ENCODE assay signal across 8 cellular contexts in the genomic region with DNA sequence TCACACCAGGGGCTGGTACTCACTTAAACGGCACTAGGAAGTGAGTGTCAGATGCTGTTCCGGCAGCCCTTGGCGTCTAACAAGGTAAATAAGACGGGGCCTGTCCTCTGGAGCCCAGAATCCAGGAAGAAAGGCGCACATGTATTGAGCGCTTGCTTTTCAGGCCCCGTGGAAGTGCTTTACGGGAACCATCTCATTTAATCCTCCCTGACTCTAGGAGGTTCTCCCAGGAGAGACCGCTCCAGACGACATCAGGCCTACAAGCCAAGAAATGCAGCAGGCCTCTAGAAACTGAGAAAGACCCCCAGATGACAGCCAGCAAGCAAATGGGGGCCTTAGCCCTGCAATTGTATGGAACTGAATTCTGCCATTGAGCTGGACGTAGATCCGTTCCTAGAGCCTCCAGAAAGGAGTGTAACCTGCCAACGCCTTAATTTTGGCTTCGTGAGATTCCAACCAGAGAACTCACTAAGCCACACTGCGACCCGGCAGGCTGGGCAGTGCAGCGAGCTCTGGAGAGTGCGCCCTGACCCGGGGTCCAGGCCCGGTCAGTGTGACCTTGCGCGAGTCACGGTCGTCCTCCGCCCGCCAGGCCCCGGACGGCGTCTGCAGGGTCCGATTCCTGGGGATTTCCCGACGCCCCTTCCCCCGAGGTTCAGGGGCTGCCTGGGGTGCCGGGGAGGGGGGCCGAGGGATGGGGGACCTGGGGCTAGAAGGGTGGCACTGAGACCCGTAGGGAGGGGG. TPM values are rescaled to one million over a fixed set of nuclear protein-coding genes. Genes with fewer than 3 reads are reported as not detected.
DNase-seq lines count a peak whose midpoint lies in the region; ATAC-seq and TF ChIP-seq lines count a peak whose summit lies in the region.

No MANE protein-coding gene starts in this region.

- peak overlapping the region; percentile 28 to 74 (median 53) for H3K4me3 ChIP-seq in transverse colon

- intact Hi-C loops in transverse colon (cut with DNase I; ENCODE audit: low total_unique reads): no loop called here

- TF ChIP-seq CTCF in WTC11 (IDR thresholded peaks at IDR 0.05) (no peak), transverse colon (IDR thresholded peaks at IDR 0.05) (no peak)

- peaks cover 16% of the 10 kb centered on the region for H3K4me1 Mint-ChIP-seq in activated naive CD4-positive, alpha-beta T cell treated with anti-CD3 and anti-CD28 coated beads, Interleukin-2, amount 10 ng/mL, durations not matched to agents 7 days and 5 days
- H3K4me1 Mint-ChIP-seq in WTC11: peaks cover 12% of the 10 kb centered on the region

- 45 to 92% methylated on average over 2 to 36 of the region's 36 CpGs for WGBS in transverse colon (ENCODE audit: low coverage in 1 of 2), 2 donors

- H3K27ac Mint-ChIP-seq in activated naive CD4-positive, alpha-beta T cell treated with anti-CD3 and anti-CD28 coated beads, Interleukin-2, amount 10 ng/mL, durations not matched to agents 7 days and 5 days: no peak overlapping the region
- no peak overlapping the region for H3K27ac Mint-ChIP-seq in WTC11

- POLR2A ChIA-PET in WTC11 (lab: Charles Lee): no interaction called here

- CTCF ChIA-PET in activated naive CD4-positive, alpha-beta T cell treated with anti-CD3 and anti-CD28 coated beads, Interleukin-2, amount 10 ng/mL, durations not matched to agents 7 days and 5 days (lab: Charles Lee): no interaction called here
- CTCF ChIA-PET in WTC11 (lab: Charles Lee): interaction anchor here (0.5 to 1.4 kb wide), 3 partner anchors 27 to 190 kb away, joined by 3 to 4 read pairs (median 3); a partner anchor contains a TSS

- H3K9me3 ChIP-seq in transverse colon: no peaks in the 10 kb centered on the region

- no peaks in the 10 kb centered on the region for H3K36me3 Mint-ChIP-seq in activated naive CD4-positive, alpha-beta T cell treated with anti-CD3 and anti-CD28 coated beads, Interleukin-2, amount 10 ng/mL, durations not matched to agents 7 days and 5 days
- peaks cover 1% of the 10 kb centered on the region; the same call in 1 of the 2 replicates for H3K36me3 Mint-ChIP-seq in WTC11

- DNase-seq in activated naive CD4-positive, alpha-beta T cell treated with anti-CD3 and anti-CD28 coated beads, Interleukin-2, amount 10 ng/mL, durations not matched to agents 7 days and 5 days: no peak
- no peak for DNase-seq in activated naive CD4-positive, alpha-beta T cell treated with Interleukin-2 at 50 U/mL for 16 hours
- DNase-seq in WTC11 (ENCODE audit: low spot score) (peak; percentile 21), left kidney (ENCODE audit: low read depth, low spot score) (peak; percentile 7), transverse colon (no peak), hippocampal formation (lab: John Stamatoyannopoulos, UW) (no peak)
- no peak for DNase-seq in stimulated activated CD4-positive, alpha-beta T cell treated with anti-CD3 and anti-CD28 coated beads, Interleukin-15, amount 100 ng/mL, for 24 hours

- no peak for TF ChIP-seq EP300 in transverse colon (IDR thresholded peaks at IDR 0.05; ENCODE audit: low read depth)

- no peaks in the 10 kb centered on the region for H3K36me3 ChIP-seq in transverse colon

- in situ Hi-C loops in transverse colon (cut with MboI; ENCODE audit: low pct_ligation_motif_present in 1 of 4, low pct_unique_long_range_greater_than_20kb in 1 of 4, low sequenced_read_pairs in 3 of 4): no loop called here

- H3K4me1 ChIP-seq in transverse colon: peaks cover 12 to 22% (median 16%) of the 10 kb centered on the region in 4 donors

- H3K27me3 ChIP-seq in transverse colon: peaks cover 21% of the 10 kb centered on the region

- H3K27me3 Mint-ChIP-seq in activated naive CD4-positive, alpha-beta T cell treated with anti-CD3 and anti-CD28 coated beads, Interleukin-2, amount 10 ng/mL, durations not matched to agents 7 days and 5 days: peaks cover 69% of the 10 kb centered on the region
- H3K27me3 Mint-ChIP-seq in WTC11 (ENCODE audit: low read depth): peaks cover 63% of the 10 kb centered on the region

- peak overlapping the region; percentile 41 to 55 (median 48) for H3K27ac ChIP-seq in transverse colon

- no peak for ATAC-seq in WTC11
- ATAC-seq in HG02610 (IDR thresholded peaks at IDR 0.05; ENCODE audit: unreplicated experiment): no peak

- TF ChIP-seq POLR2A in transverse colon (IDR thresholded peaks at IDR 0.05): no peak

- no peaks in the 10 kb centered on the region for H3K9me3 Mint-ChIP-seq in activated naive CD4-positive, alpha-beta T cell treated with anti-CD3 and anti-CD28 coated beads, Interleukin-2, amount 10 ng/mL, durations not matched to agents 7 days and 5 days
- H3K9me3 Mint-ChIP-seq in WTC11: no peaks in the 10 kb centered on the region

- peak overlapping the region; percentile 26 for H3K4me3 Mint-ChIP-seq in activated naive CD4-positive, alpha-beta T cell treated with anti-CD3 and anti-CD28 coated beads, Interleukin-2, amount 10 ng/mL, durations not matched to agents 7 days and 5 days
- H3K4me3 Mint-ChIP-seq in WTC11: peak overlapping the region; percentile 61

TF ChIP-seq in WTC11, 78 proteins besides CTCF, POLR2A, EP300 and RAD21:
- TF ChIP-seq, protein P1, sequence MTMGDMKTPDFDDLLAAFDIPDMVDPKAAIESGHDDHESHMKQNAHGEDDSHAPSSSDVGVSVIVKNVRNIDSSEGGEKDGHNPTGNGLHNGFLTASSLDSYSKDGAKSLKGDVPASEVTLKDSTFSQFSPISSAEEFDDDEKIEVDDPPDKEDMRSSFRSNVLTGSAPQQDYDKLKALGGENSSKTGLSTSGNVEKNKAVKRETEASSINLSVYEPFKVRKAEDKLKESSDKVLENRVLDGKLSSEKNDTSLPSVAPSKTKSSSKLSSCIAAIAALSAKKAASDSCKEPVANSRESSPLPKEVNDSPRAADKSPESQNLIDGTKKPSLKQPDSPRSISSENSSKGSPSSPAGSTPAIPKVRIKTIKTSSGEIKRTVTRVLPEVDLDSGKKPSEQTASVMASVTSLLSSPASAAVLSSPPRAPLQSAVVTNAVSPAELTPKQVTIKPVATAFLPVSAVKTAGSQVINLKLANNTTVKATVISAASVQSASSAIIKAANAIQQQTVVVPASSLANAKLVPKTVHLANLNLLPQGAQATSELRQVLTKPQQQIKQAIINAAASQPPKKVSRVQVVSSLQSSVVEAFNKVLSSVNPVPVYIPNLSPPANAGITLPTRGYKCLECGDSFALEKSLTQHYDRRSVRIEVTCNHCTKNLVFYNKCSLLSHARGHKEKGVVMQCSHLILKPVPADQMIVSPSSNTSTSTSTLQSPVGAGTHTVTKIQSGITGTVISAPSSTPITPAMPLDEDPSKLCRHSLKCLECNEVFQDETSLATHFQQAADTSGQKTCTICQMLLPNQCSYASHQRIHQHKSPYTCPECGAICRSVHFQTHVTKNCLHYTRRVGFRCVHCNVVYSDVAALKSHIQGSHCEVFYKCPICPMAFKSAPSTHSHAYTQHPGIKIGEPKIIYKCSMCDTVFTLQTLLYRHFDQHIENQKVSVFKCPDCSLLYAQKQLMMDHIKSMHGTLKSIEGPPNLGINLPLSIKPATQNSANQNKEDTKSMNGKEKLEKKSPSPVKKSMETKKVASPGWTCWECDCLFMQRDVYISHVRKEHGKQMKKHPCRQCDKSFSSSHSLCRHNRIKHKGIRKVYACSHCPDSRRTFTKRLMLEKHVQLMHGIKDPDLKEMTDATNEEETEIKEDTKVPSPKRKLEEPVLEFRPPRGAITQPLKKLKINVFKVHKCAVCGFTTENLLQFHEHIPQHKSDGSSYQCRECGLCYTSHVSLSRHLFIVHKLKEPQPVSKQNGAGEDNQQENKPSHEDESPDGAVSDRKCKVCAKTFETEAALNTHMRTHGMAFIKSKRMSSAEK (CRISPR knock-in tag; IDR thresholded peaks at IDR 0.05; ENCODE audit: borderline replicate concordance): no peak
- TF ChIP-seq ZNF121 (CRISPR knock-in tag; IDR thresholded peaks at IDR 0.05): 0 out of 2 replicates have a peak, but pooled peaks have one; percentile 37

RNA-seq across cellular contexts. Expression of a gene that starts 0.5 kb away (rescaled TPM):
- total RNA-seq in WTC11 (2021) (4.2 to 6.4 TPM (median 5.9 TPM) in 3 replicates), transverse colon (1 to 10 TPM; 1.1 to 9.6 (median 5.7) TPM)

RNA-seq across cellular contexts. Expression of a gene that starts 14.5 kb away (rescaled TPM):
- total RNA-seq in WTC11 (2021) (42.5 to 50.7 TPM (median 45.9 TPM) in 3 replicates), transverse colon (10 to 100 TPM; 48.9 to 71.6 (median 55.2) TPM)

RNA-seq across cellular contexts. Expression of a gene that starts 14.9 kb away (rescaled TPM):
- total RNA-seq in WTC11 (2021) (20.1 to 24.6 TPM (median 22.7 TPM) in 3 replicates), transverse colon (10 to 100 TPM in 3 of 4 donors, 1 to 10 TPM in 1; 3.4 to 17.2 (median 11.6) TPM)

RNA-seq across cellular contexts. Expression of a gene that starts 28.2 kb away (rescaled TPM):
- total RNA-seq in WTC11 (2021) (1.3 to 1.5 TPM (median 1.3 TPM) in 3 replicates), transverse colon (10 to 100 TPM; 54.5 to 94.3 (median 77.6) TPM)

Comparison
In these comparisons a context has a peak if more than half of its experiments do, and no peak if none do; other contexts are left out.
1. DNase-seq: peak in WTC11 (single experiment) and left kidney (single experiment); none in activated naive CD4-positive, alpha-beta T cell treated with anti-CD3 and anti-CD28 coated beads, Interleukin-2, amount 10 ng/mL, durations not matched to agents 7 days and 5 days (single experiment), activated naive CD4-positive, alpha-beta T cell treated with Interleukin-2 at 50 U/mL for 16 hours (single experiment), transverse colon (single experiment), stimulated activated CD4-positive, alpha-beta T cell treated with anti-CD3 and anti-CD28 coated beads, Interleukin-15, amount 100 ng/mL, for 24 hours (single experiment) and hippocampal formation (0 of 2).